8 cellular contexts compared by ENCODE assay signal in genomic region chr15:73630796-73631471, GRCh38. TPM values are rescaled to one million over a fixed set of nuclear protein-coding genes. Genes with fewer than 3 reads are reported as not detected.
A peak's percentile ranks its signal among the peaks of the same experiment; 100 is the strongest.
DNase-seq lines count a peak whose midpoint lies in the region; ATAC-seq, FAIRE-seq and TF ChIP-seq lines count a peak whose summit lies in the region.

No MANE protein-coding gene starts in this region.

- ATAC-seq in A549 (no peak), HG03442 (IDR thresholded peaks at IDR 0.05; ENCODE audit: unreplicated experiment) (no peak), HG02884 (IDR thresholded peaks at IDR 0.05; ENCODE audit: unreplicated experiment) (no peak), GM21717 (IDR thresholded peaks at IDR 0.05; ENCODE audit: unreplicated experiment) (no peak)

- no peak for FAIRE-seq in A549 (lab: Jason Lieb, UNC)

- H3K9me3 Mint-ChIP-seq in HFFc6, result no peaks in the 10 kb centered on the region

- H3K4me3 ChIP-seq in A549 (no peak overlapping the region), breast epithelium (peak overlapping the region in 2 of 3 donors; percentile 96 to 98), mesodermal cell (ENCODE audit: extremely low read depth, insufficient read depth, low read length, poor library complexity, severe bottlenecking) (peak overlapping the region; percentile 89)

- TF ChIP-seq CTCF in A549 (IDR thresholded peaks at IDR 0.05), result no peak
- TF ChIP-seq CTCF in HFFc6 (IDR thresholded peaks at IDR 0.05), result no peak
- TF ChIP-seq CTCF in breast epithelium (IDR thresholded peaks at IDR 0.05), result no peak

- TF ChIP-seq POLR2A in A549 (IDR thresholded peaks at IDR 0.05; ENCODE audit: low read length), result no peak
- no peak for TF ChIP-seq POLR2A in breast epithelium (IDR thresholded peaks at IDR 0.05)

- no peaks in the 10 kb centered on the region for H3K9me3 ChIP-seq in A549
- H3K9me3 ChIP-seq in breast epithelium, result no peaks in the 10 kb centered on the region
- H3K9me3 ChIP-seq in mesodermal cell (ENCODE audit: control insufficient read depth, low read length), result no peaks in the 10 kb centered on the region

- intact Hi-C loops in breast epithelium (cut with DNase I; ENCODE audit: low total_unique reads), result no loop called here

- CTCF ChIA-PET in A549 (lab: Yijun Ruan, JAX), result interaction anchor here (1.3 to 17.2 kb wide), 7 partner anchors 27 to 326 kb away, joined by 3 to 214 read pairs (median 4); no protein-coding TSS in a partner anchor

- no peaks in the 10 kb centered on the region for H3K27me3 ChIP-seq in breast epithelium

- H3K4me2 ChIP-seq in A549, result peak overlapping the region; percentile 93

- no peak for TF ChIP-seq RAD21 in A549 (conservative IDR thresholded peaks at IDR 0.05 in 1 of 2, IDR thresholded peaks at IDR 0.05 in 1 of 2)

- H3K4me1 Mint-ChIP-seq in HFFc6 (ENCODE audit: low read depth), result peaks cover 84% of the 10 kb centered on the region

- POLR2A ChIA-PET in A549 (lab: Yijun Ruan, JAX), result interaction anchor here (1.0 kb wide), 1 partner anchor 14 kb away, joined by 3 read pairs; no protein-coding TSS in a partner anchor

- DNase-seq in A549 (ENCODE audit: low read depth in 1 of 2, low spot score in 1 of 2) (no peak), HFFc6 (no peak), breast epithelium (ENCODE audit: low spot score in 2 of 2) (no peak), NCI-H2107 treated with DMSO at 0.1 percent for 48 hours (lab: John Stamatoyannopoulos, UW; ENCODE audit: unreplicated experiment) (no peak)

- H3K4me3 Mint-ChIP-seq in HFFc6, result peak overlapping the region; percentile 94

- H3K36me3 ChIP-seq in breast epithelium (no peaks in the 10 kb centered on the region), mesodermal cell (ENCODE audit: control insufficient read depth, insufficient read depth, low read length) (no peaks in the 10 kb centered on the region)

- H3K27ac ChIP-seq in A549 (no peak overlapping the region), breast epithelium (peak overlapping the region; percentile 10 to 54), mesodermal cell (ENCODE audit: low read depth, low read length, severe bottlenecking) (no peak overlapping the region)

- peak overlapping the region; percentile 21; the same call in 1 of the 2 replicates for H3K27ac Mint-ChIP-seq in HFFc6

- TF ChIP-seq EP300 in A549 (IDR thresholded peaks at IDR 0.05), result no peak

- H3K4me1 ChIP-seq in A549 (peaks cover 72% of the 10 kb centered on the region), breast epithelium (peaks cover 6 to 27% of the 10 kb centered on the region in 2 donors), mesodermal cell (ENCODE audit: control insufficient read depth, insufficient read depth, low read length, poor library complexity, severe bottlenecking) (peaks cover 32% of the 10 kb centered on the region)

- peaks cover 2% of the 10 kb centered on the region; the same call in 1 of the 2 replicates for H3K27me3 Mint-ChIP-seq in HFFc6 (ENCODE audit: insufficient read depth)

- 63% methylated on average over 4 of the region's 4 CpGs for whole genome bisulfite sequencing in A549 (ENCODE audit: missing lambda C conversion rate)
- 43 to 55% methylated on average over 1 to 3 of the region's 4 CpGs for WGBS in mesodermal cell (ENCODE audit: insufficient coverage in 2 of 2), 2 experiments

- no peaks in the 10 kb centered on the region for H3K36me3 Mint-ChIP-seq in HFFc6 (ENCODE audit: low read depth)

TF ChIP-seq in A549, 52 proteins besides CTCF, POLR2A, EP300 and RAD21:
- no peak for TF ChIP-seq HES2 (IDR thresholded peaks at IDR 0.05)

RNA-seq across cellular contexts. Expression of gene NPTN, which starts 2.3 kb away (rescaled TPM):
- polyA plus RNA-seq in A549 (2011; rRNA removed) (201 and 253 TPM in 2 replicates), A549 (2017; fragmentation: RNase III; extraction: RNeasy Plus Mini Kit Qiagen cat#74134 plus additional on column Dnase treatment) (138 to 150 TPM (median 145 TPM) in 3 replicates)
- 152 and 184 TPM in 2 replicates for polyA plus RNA-seq in A549 (2012; cell fraction: cytosol; rRNA removed)
- polyA plus RNA-seq in A549 (2012; cell fraction: nucleus; rRNA removed), result 108 and 126 TPM in 2 replicates
- polyA minus RNA-seq in A549 (2011; rRNA and poly(A)+ RNA removed), result 80.1 and 86.6 TPM in 2 replicates
- total RNA-seq in HFFc6 (2021; fragmentation: NEBNext Ultra II Directional; extraction: Animal tissue kit (Norgen Biotek cat#: 25700)), result 100 to 1,000 TPM; 183 to 215 (median 204) TPM
- 100 to 1,000 TPM in 2 of 3 donors, 10 to 100 TPM in 1; 82.1 to 107 (median 104) TPM for total RNA-seq in breast epithelium
- 148 TPM for polyA plus RNA-seq in mesodermal cell (2013, experiment 1 of 2)
- polyA plus RNA-seq in mesodermal cell (2013, experiment 2 of 2), result 150 TPM

RNA-seq across cellular contexts. Expression of gene CD276, which starts 53.2 kb away (rescaled TPM):
- polyA plus RNA-seq in A549 (2011; rRNA removed) (24.8 and 32.8 TPM in 2 replicates), A549 (2017; fragmentation: RNase III; extraction: RNeasy Plus Mini Kit Qiagen cat#74134 plus additional on column Dnase treatment) (23.6 to 31.0 TPM (median 30.3 TPM) in 3 replicates)
- polyA plus RNA-seq in A549 (2012; cell fraction: cytosol; rRNA removed), result 29.6 and 41.4 TPM in 2 replicates
- 45.3 and 60.4 TPM in 2 replicates for polyA plus RNA-seq in A549 (2012; cell fraction: nucleus; rRNA removed)
- polyA minus RNA-seq in A549 (2011; rRNA and poly(A)+ RNA removed), result 19.3 and 25.6 TPM in 2 replicates
- 100 to 1,000 TPM in 3 of 6 experiments, 10 to 100 TPM in 3; 86.5 to 121 (median 105) TPM for total RNA-seq in HFFc6 (2021; fragmentation: NEBNext Ultra II Directional; extraction: Animal tissue kit (Norgen Biotek cat#: 25700))
- total RNA-seq in breast epithelium, result 100 to 1,000 TPM in 1 of 3 donors, 10 to 100 TPM in 2; 20.9 to 119 (median 73.7) TPM
- polyA plus RNA-seq in mesodermal cell (2013, experiment 1 of 2), result 267 TPM
- 234 TPM for polyA plus RNA-seq in mesodermal cell (2013, experiment 2 of 2)

Comparison
In these comparisons a context has a peak if more than half of its experiments do, and no peak if none do; other contexts are left out.
1. H3K27ac ChIP-seq: peak in breast epithelium (2 of 2); none in A549 (0 of 2) and mesodermal cell (single experiment).